In the genomic region with DNA sequence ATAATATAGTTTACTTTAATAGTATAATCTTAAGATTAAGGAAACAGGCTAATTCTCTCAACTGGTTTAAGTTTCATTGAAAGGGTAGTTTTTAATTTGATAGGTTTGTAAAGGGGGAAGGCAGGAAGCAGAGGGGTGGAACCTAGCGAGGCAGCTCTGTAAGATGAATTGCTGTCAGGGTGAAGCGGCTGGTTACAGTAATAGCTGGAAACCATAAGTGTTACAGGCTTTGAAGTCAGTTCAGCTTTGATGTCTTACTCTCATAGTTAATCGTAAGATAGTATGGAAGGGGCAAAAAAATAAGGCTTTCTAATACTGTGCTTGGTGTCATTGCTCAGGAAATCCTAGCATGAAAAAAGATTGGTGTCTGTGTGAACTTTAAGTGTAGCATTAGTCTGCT, we compare ENCODE assay signal across 24 cellular contexts. TPM values are rescaled to one million over a fixed set of nuclear protein-coding genes. Genes with fewer than 3 reads are reported as not detected.
DNase-seq lines count a peak whose midpoint lies in the region; ATAC-seq and TF ChIP-seq lines count a peak whose summit lies in the region.
"Had no signal": no experiment of that assay in that cellular context is flagged by ENCODE, and none has a peak within 500 bp of the region (broad histone marks: within the 10 kb centered on the region; RNA-seq: fewer than 3 reads in every experiment).

No MANE protein-coding gene starts in this region.

- no peak for TF ChIP-seq CTCF in HEK293 (tag by site-specific recombination; IDR thresholded peaks at IDR 0.05)

- peaks cover 39% of the 10 kb centered on the region for H3K4me1 ChIP-seq in HEK293 (ENCODE audit: control insufficient read depth, insufficient read depth, low read length)
- H3K4me1 ChIP-seq: BLaER1 treated with 17β-estradiol and CSF1 and Interleukin-3, amounts not matched to agents 10 nM and 100 nM; breast epithelium; suprapubic skin had no signal

- peaks cover 8% of the 10 kb centered on the region for H3K4me1 Mint-ChIP-seq in activated T-cell treated with anti-CD3 and anti-CD28 coated beads, Interleukin-2, amount 50 U/mL, for 72 hours (ENCODE audit: low read depth)
- peaks cover 7% of the 10 kb centered on the region for H3K4me1 Mint-ChIP-seq in stimulated activated effector memory CD8-positive, alpha-beta T cell treated with anti-CD3 and anti-CD28 coated beads, Interleukin-12 subunit alpha, Interleukin-12 subunit beta, amount 100 ng/mL, for 72 hours

- CTCF ChIA-PET in HEK293 (lab: Yijun Ruan, JAX) = interaction anchor here (0.9 kb wide), 1 partner anchor 173 kb away, joined by 3 read pairs; no protein-coding TSS in a partner anchor

- no peak overlapping the region for H3K4me3 ChIP-seq in HEK293 (ENCODE audit: low read depth, low read length)
- H3K4me3 ChIP-seq: BLaER1 treated with 17β-estradiol and CSF1 and Interleukin-3, amounts not matched to agents 10 nM and 100 nM; breast epithelium; HAP-1; heart right ventricle; K562; MG63; suprapubic skin had no signal

- DNase-seq in activated T-cell treated with anti-CD3 and anti-CD28 coated beads, Interleukin-2, amount 50 U/mL, for 72 hours = peak; percentile 10 to 13
- no peak for DNase-seq in activated T-cell treated with anti-CD3 and anti-CD28 coated beads, Interleukin-2, amount 50 U/mL, for 1 hour
- peak in 1 of 2 donors; percentile 13 for DNase-seq in activated naive CD4-positive, alpha-beta T cell treated with anti-CD3 and anti-CD28 coated beads, Interleukin-2, amount 50 U/mL, for 72 hours (ENCODE audit: low spot score in 2 of 2)
- DNase-seq in stimulated activated effector memory CD8-positive, alpha-beta T cell treated with anti-CD3 and anti-CD28 coated beads, Interleukin-12 subunit alpha, Interleukin-12 subunit beta, amount 100 ng/mL, for 72 hours (ENCODE audit: low spot score in 2 of 2) = no peak
- DNase-seq in NCI-H226 = no peak
- DNase-seq: amygdala; Calu3; effector CD8-positive, alpha-beta T cell; heart right ventricle; MG63; NCI-H1417; NCI-H2081 treated with DMSO at 0.1 percent for 48 hours; NCI-H446 treated with DMSO at 0.1 percent for 48 hours; occipital lobe; PC-3; SHP77; T1000 had no signal

- H3K4me3 Mint-ChIP-seq in activated T-cell treated with anti-CD3 and anti-CD28 coated beads, Interleukin-2, amount 50 U/mL, for 72 hours = no peak overlapping the region
- H3K4me3 Mint-ChIP-seq in stimulated activated effector memory CD8-positive, alpha-beta T cell treated with anti-CD3 and anti-CD28 coated beads, Interleukin-12 subunit alpha, Interleukin-12 subunit beta, amount 100 ng/mL, for 72 hours = no peak overlapping the region

- H3K27ac Mint-ChIP-seq in activated T-cell treated with anti-CD3 and anti-CD28 coated beads, Interleukin-2, amount 50 U/mL, for 72 hours = no peak overlapping the region
- peak overlapping the region in 1 of 2 donors; percentile 79 for H3K27ac Mint-ChIP-seq in activated naive CD4-positive, alpha-beta T cell treated with anti-CD3 and anti-CD28 coated beads, Interleukin-2, amount 50 U/mL, for 72 hours
- H3K27ac Mint-ChIP-seq in stimulated activated effector memory CD8-positive, alpha-beta T cell treated with anti-CD3 and anti-CD28 coated beads, Interleukin-12 subunit alpha, Interleukin-12 subunit beta, amount 100 ng/mL, for 72 hours = no peak overlapping the region

- H3K27ac ChIP-seq in HEK293 (ENCODE audit: extremely low read depth, low read depth, low read length) = no peak overlapping the region
- H3K27ac ChIP-seq: BLaER1 treated with 17β-estradiol and CSF1 and Interleukin-3, amounts not matched to agents 10 nM and 100 nM; breast epithelium; heart right ventricle; suprapubic skin had no signal

- no peaks in the 10 kb centered on the region for H3K27me3 Mint-ChIP-seq in activated T-cell treated with anti-CD3 and anti-CD28 coated beads, Interleukin-2, amount 50 U/mL, for 72 hours (ENCODE audit: low read depth)

- H3K36me3 Mint-ChIP-seq in activated T-cell treated with anti-CD3 and anti-CD28 coated beads, Interleukin-2, amount 50 U/mL, for 72 hours (ENCODE audit: insufficient read depth in 2 of 2) = no peaks in the 10 kb centered on the region
- H3K36me3 Mint-ChIP-seq in activated naive CD4-positive, alpha-beta T cell treated with anti-CD3 and anti-CD28 coated beads, Interleukin-2, amount 50 U/mL, for 72 hours = no peaks in the 10 kb centered on the region
- H3K36me3 Mint-ChIP-seq in stimulated activated effector memory CD8-positive, alpha-beta T cell treated with anti-CD3 and anti-CD28 coated beads, Interleukin-12 subunit alpha, Interleukin-12 subunit beta, amount 100 ng/mL, for 72 hours = no peaks in the 10 kb centered on the region

- no peaks in the 10 kb centered on the region for H3K9me3 Mint-ChIP-seq in activated T-cell treated with anti-CD3 and anti-CD28 coated beads, Interleukin-2, amount 50 U/mL, for 72 hours
- H3K9me3 Mint-ChIP-seq in activated naive CD4-positive, alpha-beta T cell treated with anti-CD3 and anti-CD28 coated beads, Interleukin-2, amount 50 U/mL, for 72 hours = no peaks in the 10 kb centered on the region
- no peaks in the 10 kb centered on the region for H3K9me3 Mint-ChIP-seq in stimulated activated effector memory CD8-positive, alpha-beta T cell treated with anti-CD3 and anti-CD28 coated beads, Interleukin-12 subunit alpha, Interleukin-12 subunit beta, amount 100 ng/mL, for 72 hours

- H3K9me3 ChIP-seq in HEK293 (ENCODE audit: control insufficient read depth, insufficient read depth, low read depth, low read length) = no peaks in the 10 kb centered on the region
- H3K9me3 ChIP-seq: BLaER1 treated with 17β-estradiol and CSF1 and Interleukin-3, amounts not matched to agents 10 nM and 100 nM; breast epithelium; HAP-1; heart right ventricle; MG63; suprapubic skin had no signal

- no peaks in the 10 kb centered on the region for H3K36me3 ChIP-seq in HEK293 (ENCODE audit: control insufficient read depth in 2 of 2, insufficient read depth in 1 of 2, low read length in 2 of 2)
- H3K36me3 ChIP-seq: BLaER1 treated with 17β-estradiol and CSF1 and Interleukin-3, amounts not matched to agents 10 nM and 100 nM; breast epithelium; HAP-1; heart right ventricle; MG63; suprapubic skin had no signal

- ATAC-seq in activated T-cell treated with anti-CD3 and anti-CD28 coated beads, Interleukin-2, amount 50 U/mL, for 72 hours (replicated peaks in 1 of 2) = peak; percentile 67 to 74
- ATAC-seq in activated naive CD4-positive, alpha-beta T cell treated with anti-CD3 and anti-CD28 coated beads, Interleukin-2, amount 50 U/mL, for 72 hours = peak; percentile 46 to 98
- ATAC-seq in stimulated activated effector memory CD8-positive, alpha-beta T cell treated with anti-CD3 and anti-CD28 coated beads, Interleukin-12 subunit alpha, Interleukin-12 subunit beta, amount 100 ng/mL, for 72 hours = peak; percentile 68
- ATAC-seq in HG03039 (IDR thresholded peaks at IDR 0.05; ENCODE audit: unreplicated experiment) = no peak
- ATAC-seq: heart right ventricle, K562, PC-3 had no signal

- POLR2A ChIA-PET in HEK293 (lab: Yijun Ruan, JAX) = no interaction called here

TF ChIP-seq in HEK293, 187 proteins besides CTCF, POLR2A, EP300 and RAD21:
- TF ChIP-seq ZNF555 (tag by site-specific recombination; conservative IDR thresholded peaks at IDR 0.05) = no peak
- peak; percentile 84 for TF ChIP-seq ZNF341 (tag by site-specific recombination; IDR thresholded peaks at IDR 0.05; ENCODE audit: low read depth)
- no peak for TF ChIP-seq ZNF629 (tag by site-specific recombination; IDR thresholded peaks at IDR 0.05)
- no peak for TF ChIP-seq ZNF16 (tag by site-specific recombination; IDR thresholded peaks at IDR 0.05; ENCODE audit: low read depth)
- peak; percentile 63; the same call in 1 of the 2 replicates for TF ChIP-seq TCF7L2 (IDR thresholded peaks at IDR 0.05; ENCODE audit: borderline replicate concordance, low read depth, low read length)

RNA-seq across cellular contexts. Expression of gene POU5F2, which starts 20.4 kb away (rescaled TPM):
- total RNA-seq in activated T-cell treated with anti-CD3 and anti-CD28 coated beads, Interleukin-2, amount 50 U/mL, for 72 hours = under 1 TPM; 0.89 to 0.93 TPM
- total RNA-seq in activated naive CD4-positive, alpha-beta T cell treated with anti-CD3 and anti-CD28 coated beads, Interleukin-2, amount 50 U/mL, for 72 hours = 1 to 10 TPM in 1 of 2 donors, under 1 TPM in 1; 0.75 to 1.2 TPM

Comparison
In these comparisons a context has a peak if more than half of its experiments do, and no peak if none do; other contexts are left out.
1. DNase-seq: peak in activated T-cell treated with anti-CD3 and anti-CD28 coated beads, Interleukin-2, amount 50 U/mL, for 72 hours (2 of 2); none in activated T-cell treated with anti-CD3 and anti-CD28 coated beads, Interleukin-2, amount 50 U/mL, for 1 hour (single experiment), stimulated activated effector memory CD8-positive, alpha-beta T cell treated with anti-CD3 and anti-CD28 coated beads, Interleukin-12 subunit alpha, Interleukin-12 subunit beta, amount 100 ng/mL, for 72 hours (0 of 2) and NCI-H226 (single experiment).